In genomic region chr21:44485254-44485793, GRCh38 we compare ENCODE assay signal across 1 cellular context.
TF ChIP-seq lines count a peak whose summit lies in the region.

No MANE protein-coding gene starts in this region.

TF ChIP-seq in K562, 482 proteins besides CTCF, POLR2A, EP300 and RAD21 (continued from another document and continues in another):
- TF ChIP-seq GTF3C2 (IDR thresholded peaks at IDR 0.05; ENCODE audit: borderline replicate concordance, extremely low read depth, insufficient read length) (no peak), ZNF407 (IDR thresholded peaks at IDR 0.05; ENCODE audit: low read depth) (no peak), ELF1 (tag; IDR thresholded peaks at IDR 0.05) (no peak), GTF2E2 (tag; IDR thresholded peaks at IDR 0.05) (no peak), ZBTB43 (CRISPR knock-in tag; IDR thresholded peaks at IDR 0.05) (no peak), C11orf30 (IDR thresholded peaks at IDR 0.05; ENCODE audit: low read depth) (no peak), HIVEP1 (CRISPR knock-in tag; IDR thresholded peaks at IDR 0.05) (no peak), RBFOX2 (IDR thresholded peaks at IDR 0.05; ENCODE audit: low read depth, low read length) (no peak), VEZF1 (CRISPR knock-in tag; IDR thresholded peaks at IDR 0.05) (peak; percentile 39; the same call in 1 of the 2 replicates), PHTF2 (CRISPR knock-in tag; IDR thresholded peaks at IDR 0.05) (no peak), PRMT5 (CRISPR knock-in tag; IDR thresholded peaks at IDR 0.05) (no peak), ARID3A (IDR thresholded peaks at IDR 0.05; ENCODE audit: borderline replicate concordance, low read depth, low read length) (no peak), CREB1 (IDR thresholded peaks at IDR 0.05) (no peak), CREB1 (CRISPR knock-in tag; IDR thresholded peaks at IDR 0.05) (no peak), PML (IDR thresholded peaks at IDR 0.05; ENCODE audit: low read length) (no peak), HNRNPH1 (optimal IDR thresholded peaks at IDR 0.05; ENCODE audit: low read depth, low read length) (no peak), NR1H2 (CRISPR knock-in tag; IDR thresholded peaks at IDR 0.05) (no peak), ZBTB9 (CRISPR knock-in tag; IDR thresholded peaks at IDR 0.05) (peak; percentile 56; the same call in 1 of the 2 replicates), ZNF398 (CRISPR knock-in tag; IDR thresholded peaks at IDR 0.05) (no peak), ZNF717 (CRISPR knock-in tag; IDR thresholded peaks at IDR 0.05) (no peak), CXXC5 (CRISPR knock-in tag; IDR thresholded peaks at IDR 0.05) (peak; percentile 30; the same call in 1 of the 2 replicates), MTA3 (IDR thresholded peaks at IDR 0.05; ENCODE audit: borderline replicate concordance) (peak; percentile 24; the same call in 1 of the 2 replicates), CHD2 (IDR thresholded peaks at IDR 0.05; ENCODE audit: low read depth, low read length) (0 out of 2 replicates have a peak, but pooled peaks have one; percentile 36), ZNF212 (CRISPR knock-in tag; IDR thresholded peaks at IDR 0.05) (no peak), LCOR (CRISPR knock-in tag; IDR thresholded peaks at IDR 0.05) (no peak), ATF2 (CRISPR knock-in tag; IDR thresholded peaks at IDR 0.05) (no peak), ZNF347 (CRISPR knock-in tag; IDR thresholded peaks at IDR 0.05; ENCODE audit: low read depth) (no peak), HMBOX1 (IDR thresholded peaks at IDR 0.05) (no peak)
